8 cellular contexts compared by ENCODE assay signal in the genomic region with DNA sequence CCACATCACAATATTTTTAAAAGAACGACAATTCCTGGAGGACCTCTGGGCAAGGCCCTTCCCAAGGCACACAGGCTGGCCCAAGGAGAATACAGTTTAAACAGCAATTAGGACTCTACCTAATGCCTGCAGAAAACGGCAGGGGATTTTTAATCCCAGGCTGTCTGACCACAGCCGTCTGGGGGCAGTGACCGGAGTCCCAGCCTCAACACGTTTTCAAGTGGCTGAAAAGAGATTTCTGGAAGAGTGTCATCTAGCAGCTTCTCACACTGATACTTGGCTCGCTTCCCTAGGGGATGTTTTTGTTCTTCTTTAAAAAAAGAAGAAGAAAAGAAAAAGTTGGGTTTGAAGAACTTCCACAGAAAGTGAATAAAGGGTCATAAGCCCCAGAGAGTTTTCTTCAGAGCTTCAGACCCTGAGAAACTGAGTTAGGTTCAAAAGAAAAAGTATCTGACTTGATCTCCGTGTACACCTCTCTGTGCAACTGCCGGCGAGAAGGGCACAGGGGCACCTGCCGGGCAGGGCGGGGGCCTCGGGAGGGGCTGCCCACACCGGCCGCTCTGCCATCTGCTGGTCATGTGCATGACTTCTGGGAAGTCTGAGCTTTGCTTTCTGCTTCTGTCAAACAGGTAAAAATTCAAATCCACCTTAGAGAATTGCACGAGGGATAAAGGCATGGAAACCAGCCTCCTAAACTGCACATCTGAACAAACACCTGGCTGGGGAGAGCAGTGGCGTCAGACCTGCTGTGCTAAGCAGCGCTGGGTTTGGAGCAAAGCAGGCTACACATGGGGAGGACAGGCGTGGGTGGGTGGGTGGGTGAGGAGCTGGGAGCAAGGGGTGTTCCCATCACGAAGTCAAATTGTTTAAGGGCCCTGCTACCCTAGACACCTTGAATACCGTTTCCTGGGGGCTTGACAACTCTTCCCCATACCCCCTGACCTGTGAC.
DNase-seq lines count a peak whose midpoint lies in the region; ATAC-seq and TF ChIP-seq lines count a peak whose summit lies in the region.

No MANE protein-coding gene starts in this region.

- peaks cover 39% of the 10 kb centered on the region for H3K36me3 ChIP-seq in brain microvascular endothelial cell (replicated peaks)

- ATAC-seq in memory B cell (ENCODE audit: low read depth): peak; percentile 84
- no peak for ATAC-seq in HG02623 (IDR thresholded peaks at IDR 0.05; ENCODE audit: unreplicated experiment)

- no peak overlapping the region for H3K27ac ChIP-seq in brain microvascular endothelial cell

- H3K27ac Mint-ChIP-seq in memory B cell: no peak overlapping the region

- no peaks in the 10 kb centered on the region for H3K36me3 Mint-ChIP-seq in memory B cell

- in situ Hi-C loops in brain microvascular endothelial cell (cut with HindIII; ENCODE audit: low pct_ligation_motif_present, low sequenced_read_pairs): no loop called here

- H3K27me3 ChIP-seq in brain microvascular endothelial cell (replicated peaks): no peaks in the 10 kb centered on the region

- H3K4me3 ChIP-seq in brain microvascular endothelial cell (ENCODE audit: low read depth, low read length): no peak overlapping the region

- peak; percentile 13 for DNase-seq in SIG-M5 treated with dmso at 0.1 percent for 504 hours (lab: John Stamatoyannopoulos, UW; ENCODE audit: unreplicated experiment)
- no peak for DNase-seq in SIG-M5 (lab: John Stamatoyannopoulos, UW)
- DNase-seq in NCI-H510A (lab: John Stamatoyannopoulos, UW): peak; percentile 78
- no peak for DNase-seq in brain microvascular endothelial cell
- peak in 1 of 2 donors; percentile 25 for DNase-seq in memory B cell (ENCODE audit: low spot score in 2 of 2)
- DNase-seq in hippocampal formation (lab: John Stamatoyannopoulos, UW): no peak
- DNase-seq in AG08396 (ENCODE audit: low spot score): no peak

- TF ChIP-seq CTCF in brain microvascular endothelial cell (IDR thresholded peaks at IDR 0.05; ENCODE audit: low read depth, low read length, missing control alignments): peak; percentile 64

- no peaks in the 10 kb centered on the region for H3K9me3 Mint-ChIP-seq in memory B cell

- H3K4me3 Mint-ChIP-seq in memory B cell: no peak overlapping the region

- H3K4me1 Mint-ChIP-seq in memory B cell: no peaks in the 10 kb centered on the region

- no peaks in the 10 kb centered on the region for H3K27me3 Mint-ChIP-seq in memory B cell

Comparison
In these comparisons a context has a peak if more than half of its experiments do, and no peak if none do; other contexts are left out.
1. DNase-seq: peak in SIG-M5 treated with dmso at 0.1 percent for 504 hours (single experiment) and NCI-H510A (single experiment); none in SIG-M5 (single experiment), brain microvascular endothelial cell (single experiment), hippocampal formation (0 of 2) and AG08396 (single experiment).